1 cellular context compared by ENCODE assay signal in the genomic region with DNA sequence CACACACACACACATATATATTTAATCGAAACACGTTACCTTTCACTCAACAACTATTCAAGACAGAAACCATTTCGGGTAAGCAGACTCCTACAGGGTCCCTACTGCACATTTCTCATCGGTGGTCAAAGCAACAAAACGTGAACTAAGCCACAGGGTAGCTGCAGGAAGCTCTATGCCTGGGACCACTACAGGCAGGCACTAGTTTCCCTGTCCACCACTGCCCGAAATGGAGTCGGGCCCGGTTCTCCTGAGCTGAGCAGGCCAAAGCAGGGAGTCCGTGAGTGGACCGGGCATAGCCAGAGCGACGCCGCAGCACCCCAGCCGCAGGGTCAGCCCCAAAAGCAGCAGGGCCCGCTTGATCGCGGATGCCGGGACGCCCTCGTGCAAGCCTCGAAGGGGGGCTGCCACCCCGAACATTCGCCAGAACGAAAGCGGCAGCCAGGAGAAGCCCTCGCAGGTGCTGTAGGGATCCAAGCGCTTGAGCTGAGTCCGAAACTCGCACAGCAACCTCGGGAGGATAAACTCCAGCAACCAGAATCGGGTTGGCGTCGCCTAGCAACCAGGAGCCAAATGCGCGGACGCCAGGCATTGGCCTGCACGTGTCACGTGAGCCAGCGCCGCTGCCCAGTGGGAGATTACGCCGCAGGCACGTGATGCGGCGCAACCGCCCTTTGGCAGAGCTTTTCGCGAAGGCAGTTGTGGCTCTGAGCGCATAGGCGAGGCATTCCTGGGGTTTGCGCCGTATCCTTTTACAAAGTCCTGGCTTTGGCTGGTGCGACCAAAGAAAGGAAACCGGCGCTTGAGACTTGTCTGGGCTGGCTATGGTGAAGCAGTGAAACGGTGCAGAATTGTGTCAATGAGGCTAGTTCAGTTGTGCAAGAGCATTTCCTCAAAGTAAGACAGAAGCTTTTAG.
TF ChIP-seq lines count a peak whose summit lies in the region.

No MANE protein-coding gene starts in this region.

TF ChIP-seq in IMR-90, 13 proteins besides CTCF, POLR2A, EP300 and RAD21:
- peak; percentile 67; the same call in 1 of the 2 replicates for TF ChIP-seq CEBPB (IDR thresholded peaks at IDR 0.05; ENCODE audit: low read depth, low read length)
- no peak for TF ChIP-seq RCOR1 (IDR thresholded peaks at IDR 0.05; ENCODE audit: insufficient replicate concordance, low read length)
- TF ChIP-seq MAFK (IDR thresholded peaks at IDR 0.05; ENCODE audit: low read depth, low read length): no peak
- no peak for TF ChIP-seq MXI1 (IDR thresholded peaks at IDR 0.05; ENCODE audit: borderline replicate concordance, low read depth, low read length)
- peak; percentile 86 for TF ChIP-seq BHLHE40 (IDR thresholded peaks at IDR 0.05; ENCODE audit: low read depth, low read length)
- no peak for TF ChIP-seq NFE2L2 (IDR thresholded peaks at IDR 0.05; ENCODE audit: low read depth, low read length)
- no peak for TF ChIP-seq SMC3 (IDR thresholded peaks at IDR 0.05; ENCODE audit: low read depth, low read length)
- no peak for TF ChIP-seq MAZ (IDR thresholded peaks at IDR 0.05; ENCODE audit: borderline replicate concordance, low read depth, low read length)
- no peak for TF ChIP-seq RFX5 (IDR thresholded peaks at IDR 0.05; ENCODE audit: low read depth, low read length)
- peak; percentile 96 for TF ChIP-seq FOS (IDR thresholded peaks at IDR 0.05; ENCODE audit: low read depth, low read length)
- TF ChIP-seq, protein P1, sequence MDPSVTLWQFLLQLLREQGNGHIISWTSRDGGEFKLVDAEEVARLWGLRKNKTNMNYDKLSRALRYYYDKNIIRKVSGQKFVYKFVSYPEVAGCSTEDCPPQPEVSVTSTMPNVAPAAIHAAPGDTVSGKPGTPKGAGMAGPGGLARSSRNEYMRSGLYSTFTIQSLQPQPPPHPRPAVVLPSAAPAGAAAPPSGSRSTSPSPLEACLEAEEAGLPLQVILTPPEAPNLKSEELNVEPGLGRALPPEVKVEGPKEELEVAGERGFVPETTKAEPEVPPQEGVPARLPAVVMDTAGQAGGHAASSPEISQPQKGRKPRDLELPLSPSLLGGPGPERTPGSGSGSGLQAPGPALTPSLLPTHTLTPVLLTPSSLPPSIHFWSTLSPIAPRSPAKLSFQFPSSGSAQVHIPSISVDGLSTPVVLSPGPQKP (IDR thresholded peaks at IDR 0.05; ENCODE audit: borderline replicate concordance, low read depth, low read length): no peak
- no peak for TF ChIP-seq CHD1 (IDR thresholded peaks at IDR 0.05; ENCODE audit: low read depth, low read length)
- TF ChIP-seq, protein P2, sequence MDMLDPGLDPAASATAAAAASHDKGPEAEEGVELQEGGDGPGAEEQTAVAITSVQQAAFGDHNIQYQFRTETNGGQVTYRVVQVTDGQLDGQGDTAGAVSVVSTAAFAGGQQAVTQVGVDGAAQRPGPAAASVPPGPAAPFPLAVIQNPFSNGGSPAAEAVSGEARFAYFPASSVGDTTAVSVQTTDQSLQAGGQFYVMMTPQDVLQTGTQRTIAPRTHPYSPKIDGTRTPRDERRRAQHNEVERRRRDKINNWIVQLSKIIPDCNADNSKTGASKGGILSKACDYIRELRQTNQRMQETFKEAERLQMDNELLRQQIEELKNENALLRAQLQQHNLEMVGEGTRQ (IDR thresholded peaks at IDR 0.05; ENCODE audit: low read depth, low read length): peak; percentile 100
